Comparison of ENCODE assay signal across 34 cellular contexts in genomic region chr11:97280347-97280746, GRCh38.
"Had no signal": no experiment of that assay in that cellular context is flagged by ENCODE, and none has a peak within 500 bp of the region (broad histone marks: within the 10 kb centered on the region; RNA-seq: fewer than 3 reads in every experiment).

No MANE protein-coding gene starts in this region.

- H3K27ac ChIP-seq: KMS-11 had no signal

- H3K36me3 ChIP-seq: MG63 had no signal

- H3K4me2 ChIP-seq: KMS-11 had no signal

- H3K9ac ChIP-seq: KMS-11 had no signal

- H3K9me3 ChIP-seq: MG63 had no signal

- H3K4me3 ChIP-seq: MG63 had no signal

- DNase-seq: Karpas-422, Kasumi-1, MG63, MM.1S, MV-4-11, NCI-H1048, NCI-H1092, NCI-H1092 treated with DMSO at 0.1 percent for 48 hours, NCI-H1105, NCI-H1105 treated with DMSO at 0.1 percent for 48 hours, NCI-H1417, NCI-H1417 treated with DMSO at 0.1 percent for 48 hours, NCI-H1436, NCI-H1436 treated with DMSO at 0.1 percent for 48 hours, NCI-H146, NCI-H1694, NCI-H1694 treated with DMSO at 0.1 percent for 48 hours, NCI-H187, NCI-H187 treated with DMSO at 0.1 percent for 48 hours, NCI-H1930, NCI-H2029, NCI-H2029 treated with DMSO at 0.1 percent for 48 hours, NCI-H2081, NCI-H2081 treated with DMSO at 0.1 percent for 48 hours, NCI-H2107, NCI-H2171, NCI-H2171 treated with DMSO at 0.1 percent for 48 hours, NCI-H2227 treated with DMSO at 0.1 percent for 48 hours, NCI-H226, NCI-H345, NCI-H446, NCI-H446 treated with DMSO at 0.1 percent for 48 hours, NCI-H510A had no signal
